27 cellular contexts compared by ENCODE assay signal in the genomic region with DNA sequence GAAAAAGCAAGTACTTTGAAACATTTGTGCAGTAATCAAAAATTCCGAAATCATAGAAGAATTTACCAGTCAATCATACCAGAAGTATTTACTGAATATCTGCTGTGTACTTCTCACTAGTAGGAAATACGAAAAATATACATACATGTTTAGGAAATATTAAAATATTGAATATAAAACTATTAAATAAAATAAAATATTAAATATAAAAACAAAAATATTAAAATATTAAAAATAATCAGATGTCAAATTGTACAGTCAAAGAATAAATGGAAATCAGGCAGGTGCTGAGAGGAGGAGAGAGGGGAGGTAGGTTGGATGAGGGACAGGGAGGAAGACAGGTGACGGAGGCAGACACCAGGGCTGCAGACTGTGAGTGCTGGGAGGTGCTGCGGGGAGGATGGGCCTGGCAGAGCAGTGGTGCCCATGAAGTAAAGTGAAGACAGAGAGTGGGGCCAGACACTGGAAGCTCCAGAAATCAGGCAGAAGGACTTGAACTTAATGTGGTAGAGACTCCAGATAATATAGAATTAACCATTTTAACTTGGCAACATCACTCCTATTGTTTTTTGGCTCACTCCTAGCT. TPM values are rescaled to one million over a fixed set of nuclear protein-coding genes. Genes with fewer than 3 reads are reported as not detected.
DNase-seq lines count a peak whose midpoint lies in the region; ATAC-seq, FAIRE-seq and TF ChIP-seq lines count a peak whose summit lies in the region.
"Had no signal": no experiment of that assay in that cellular context is flagged by ENCODE, and none has a peak within 500 bp of the region (broad histone marks: within the 10 kb centered on the region; RNA-seq: fewer than 3 reads in every experiment).

No MANE protein-coding gene starts in this region.

- TF ChIP-seq CTCF in right atrium auricular region (IDR thresholded peaks at IDR 0.05) (no peak), heart left ventricle (IDR thresholded peaks at IDR 0.05) (no peak), kidney (IDR thresholded peaks at IDR 0.05; ENCODE audit: borderline replicate concordance, extremely low read depth, insufficient read depth) (no peak)

- WGBS in heart left ventricle, 4 donors: 76 to 88% (median 84%) methylated on average over 4 of the region's 4 CpGs
- WGBS in mesendoderm (ENCODE audit: extremely low coverage, insufficient coverage, low lambda C conversion rate): no CpG with 5 or more reads among the region's 4 CpGs

- H3K4ac ChIP-seq in mesendoderm (ENCODE audit: low read depth, low read length): no peak overlapping the region

- intact Hi-C loops in Right ventricle myocardium inferior (cut with DNase I) (loop anchor here (5.0 kb wide), 1 partner anchor 46 kb away; no protein-coding TSS in a partner anchor), heart left ventricle (cut with DNase I) (loop anchor here in 2 of 10 donors (2.0 to 5.0 kb wide), 2 partner anchors 36 to 55 kb away; partner anchors contain the start of genes PACRG (in 1 of the 2) and PRKN (in 1 of the 2)), kidney (cut with DNase I) (no loop called here)

- no peak overlapping the region for H4K8ac ChIP-seq in mesendoderm (ENCODE audit: low read depth, low read length)

- H3K4me3 ChIP-seq in right atrium auricular region: no peak overlapping the region
- H3K4me3 ChIP-seq in heart left ventricle: no peak overlapping the region
- H3K4me3 ChIP-seq in kidney (ENCODE audit: low read length in 2 of 2): no peak overlapping the region
- no peak overlapping the region for H3K4me3 ChIP-seq in mesendoderm (ENCODE audit: low read length)
- H3K4me3 ChIP-seq: SJSA1 had no signal

- H4K5ac ChIP-seq in mesendoderm (ENCODE audit: low read length): no peak overlapping the region

- TF ChIP-seq POLR2A in heart left ventricle (IDR thresholded peaks at IDR 0.05): no peak

- no peaks in the 10 kb centered on the region for H3K79me2 ChIP-seq in mesendoderm (ENCODE audit: control insufficient read depth, insufficient read depth, low read length)

- H2BK15ac ChIP-seq in mesendoderm (replicated peaks; ENCODE audit: low read depth): no peak overlapping the region

- no peaks in the 10 kb centered on the region for H3K79me1 ChIP-seq in mesendoderm (ENCODE audit: low read length)

- peak; percentile 3 for FAIRE-seq in kidney (lab: Jason Lieb, UNC)
- FAIRE-seq: GM12892, GM19239, H54, HepG2 had no signal

- H3K18ac ChIP-seq in mesendoderm (ENCODE audit: low read length): no peak overlapping the region

- H3K36me3 ChIP-seq in right atrium auricular region (no peaks in the 10 kb centered on the region), heart left ventricle (no peaks in the 10 kb centered on the region), kidney (ENCODE audit: control insufficient read depth in 1 of 2, insufficient read depth in 2 of 2, low read length in 2 of 2) (no peaks in the 10 kb centered on the region), mesendoderm (ENCODE audit: control insufficient read depth, insufficient read depth, low read length) (no peaks in the 10 kb centered on the region)
- H3K36me3 ChIP-seq: SJSA1 had no signal

- H3K27me3 ChIP-seq in right atrium auricular region (no peaks in the 10 kb centered on the region), heart left ventricle (no peaks in the 10 kb centered on the region), mesendoderm (ENCODE audit: insufficient read depth, low read length, poor library complexity) (no peaks in the 10 kb centered on the region)
- H3K27me3 ChIP-seq: SJSA1 had no signal

- H3K4me1 ChIP-seq in right atrium auricular region: peaks cover 0 to 13% of the 10 kb centered on the region in 2 donors
- H3K4me1 ChIP-seq in heart left ventricle: peaks cover 0 to 9% (median 0%) of the 10 kb centered on the region in 12 donors
- H3K4me1 ChIP-seq in kidney (ENCODE audit: control insufficient read depth in 1 of 2, insufficient read depth in 1 of 2, low read depth in 1 of 2, low read length in 2 of 2): no peaks in the 10 kb centered on the region
- H3K4me1 ChIP-seq in mesendoderm (ENCODE audit: control insufficient read depth, low read depth, low read length): no peaks in the 10 kb centered on the region
- H3K4me1 ChIP-seq: SJSA1 had no signal

- no peak overlapping the region for H2BK5ac ChIP-seq in mesendoderm (ENCODE audit: low read length)

- H3K9me3 ChIP-seq in right atrium auricular region (no peaks in the 10 kb centered on the region), heart left ventricle (no peaks in the 10 kb centered on the region), kidney (ENCODE audit: control insufficient read depth in 1 of 2, low read length in 2 of 2) (no peaks in the 10 kb centered on the region)

- peak; percentile 63 for ATAC-seq in Right ventricle myocardium inferior
- ATAC-seq in heart left ventricle: peak; percentile 67 to 87 (median 83)
- ATAC-seq: HepG2, PC-3 had no signal

- H2AK5ac ChIP-seq in mesendoderm (ENCODE audit: low read length): no peak overlapping the region

- no peak overlapping the region for H3K23ac ChIP-seq in mesendoderm (ENCODE audit: low read length)

- H3K9ac ChIP-seq in kidney (ENCODE audit: low read length in 2 of 2): no peak overlapping the region
- H3K9ac ChIP-seq in mesendoderm (ENCODE audit: low read length): no peak overlapping the region

- H2BK120ac ChIP-seq in mesendoderm (ENCODE audit: low read depth, low read length): no peak overlapping the region

- peak; percentile 69 for DNase-seq in Right ventricle myocardium inferior (ENCODE audit: missing footprints)
- no peak for DNase-seq in right atrium auricular region (ENCODE audit: low spot score)
- peak; percentile 29 to 63 (median 54) for DNase-seq in heart left ventricle
- DNase-seq in kidney: no peak
- no peak for DNase-seq in mesendoderm
- DNase-seq in SK-N-DZ (ENCODE audit: low spot score): no peak
- no peak for DNase-seq in amniotic stem cell (lab: John Stamatoyannopoulos, UW)
- no peak for DNase-seq in activated effector memory CD4-positive, alpha-beta T cell treated with anti-CD3 and anti-CD28 coated beads, Interleukin-2, amount 50 U/mL, for 16 hours
- DNase-seq: 8988T; Calu3; DMS79 treated with DMSO at 0.1 percent for 48 hours; GF-D8; Karpas-422; NCI-H1092; NCI-H1436; NCI-H187; NCI-H2081 treated with DMSO at 0.1 percent for 48 hours; NCI-H446; NCI-H524 treated with DMSO at 0.1 percent for 48 hours; NCI-H82; NK-92 treated with Interleukin-12 subunit alpha and Interleukin-12 subunit beta, amount 100 ng/mL, for 24 hours; PC-3 had no signal

- H3K4me2 ChIP-seq in mesendoderm (ENCODE audit: low read length): no peak overlapping the region

- H3K27ac ChIP-seq in right atrium auricular region (no peak overlapping the region), heart left ventricle (peak overlapping the region in 5 of 12 donors; percentile 75 to 81 (median 78)), kidney (ENCODE audit: low read depth in 2 of 2, low read length in 2 of 2) (no peak overlapping the region), mesendoderm (ENCODE audit: low read depth, low read length) (no peak overlapping the region)
- H3K27ac ChIP-seq: SJSA1 had no signal

- no peak overlapping the region for H3K56ac ChIP-seq in mesendoderm (ENCODE audit: low read length)

RNA-seq across cellular contexts. Expression of gene PRKN, which starts 55.9 kb away (rescaled TPM):
- 19.5 TPM for total RNA-seq in Right ventricle myocardium inferior
- total RNA-seq in right atrium auricular region: 10 to 100 TPM; 15.7 to 19.3 TPM
- total RNA-seq in heart left ventricle: 10 to 100 TPM; 19.1 to 32.5 (median 22.5) TPM
- 1 to 10 TPM; 3.4 to 6.7 TPM for polyA plus RNA-seq in heart left ventricle
- 10.4 TPM for total RNA-seq in kidney
- 8.6 TPM for polyA plus RNA-seq in kidney (ENCODE audit: insufficient read depth, low read depth, low replicate concordance)
- 0.07 TPM for polyA plus RNA-seq in mesendoderm (2013, experiment 1 of 2)
- 0.48 TPM for polyA plus RNA-seq in mesendoderm (2013, experiment 2 of 2)
- polyA plus RNA-seq in SK-N-DZ (2014; cell fraction: cytosol; rRNA removed): 0.93 and 1.6 TPM in 2 replicates
- 0.52 and 0.54 TPM in 2 replicates for polyA plus RNA-seq in SK-N-DZ (2014; cell fraction: nucleus; rRNA removed)
- total RNA-seq: PC-3, SJSA1 had no signal

RNA-seq across cellular contexts. Expression of gene PACRG, which starts 56.1 kb away (rescaled TPM):
- total RNA-seq in Right ventricle myocardium inferior: 7.9 TPM
- total RNA-seq in right atrium auricular region: 10 to 100 TPM in 1 of 2 donors, 1 to 10 TPM in 1; 2.8 to 21.3 TPM
- 10 to 100 TPM in 7 of 9 donors, 1 to 10 TPM in 2; 3.2 to 83.3 (median 11.9) TPM for total RNA-seq in heart left ventricle
- polyA plus RNA-seq in heart left ventricle: 1 to 10 TPM; 2.0 to 9.0 TPM
- 7.4 TPM for total RNA-seq in kidney
- polyA plus RNA-seq in kidney (ENCODE audit: insufficient read depth, low read depth, low replicate concordance): 20.0 TPM
- polyA plus RNA-seq in mesendoderm (2013, experiment 1 of 2): 0.18 TPM
- polyA plus RNA-seq in mesendoderm (2013, experiment 2 of 2): 0.25 TPM
- polyA plus RNA-seq in SK-N-DZ (2014; cell fraction: cytosol; rRNA removed): 0.52 and 0.65 TPM in 2 replicates
- 4.8 TPM in 1 of 2 replicates, not detected in the other for polyA plus RNA-seq in SK-N-DZ (2014; cell fraction: nucleus; rRNA removed)
- total RNA-seq: PC-3, SJSA1 had no signal
- polyA plus RNA-seq: HepG2 had no signal

Comparison
In these comparisons a context has a peak if more than half of its experiments do, and no peak if none do; other contexts are left out.
1. DNase-seq: peak in Right ventricle myocardium inferior (single experiment) and heart left ventricle (5 of 5); none in right atrium auricular region (single experiment), kidney (single experiment), mesendoderm (single experiment), SK-N-DZ (single experiment), amniotic stem cell (single experiment) and activated effector memory CD4-positive, alpha-beta T cell treated with anti-CD3 and anti-CD28 coated beads, Interleukin-2, amount 50 U/mL, for 16 hours (single experiment).